1 cellular context compared by ENCODE assay signal in the genomic region with DNA sequence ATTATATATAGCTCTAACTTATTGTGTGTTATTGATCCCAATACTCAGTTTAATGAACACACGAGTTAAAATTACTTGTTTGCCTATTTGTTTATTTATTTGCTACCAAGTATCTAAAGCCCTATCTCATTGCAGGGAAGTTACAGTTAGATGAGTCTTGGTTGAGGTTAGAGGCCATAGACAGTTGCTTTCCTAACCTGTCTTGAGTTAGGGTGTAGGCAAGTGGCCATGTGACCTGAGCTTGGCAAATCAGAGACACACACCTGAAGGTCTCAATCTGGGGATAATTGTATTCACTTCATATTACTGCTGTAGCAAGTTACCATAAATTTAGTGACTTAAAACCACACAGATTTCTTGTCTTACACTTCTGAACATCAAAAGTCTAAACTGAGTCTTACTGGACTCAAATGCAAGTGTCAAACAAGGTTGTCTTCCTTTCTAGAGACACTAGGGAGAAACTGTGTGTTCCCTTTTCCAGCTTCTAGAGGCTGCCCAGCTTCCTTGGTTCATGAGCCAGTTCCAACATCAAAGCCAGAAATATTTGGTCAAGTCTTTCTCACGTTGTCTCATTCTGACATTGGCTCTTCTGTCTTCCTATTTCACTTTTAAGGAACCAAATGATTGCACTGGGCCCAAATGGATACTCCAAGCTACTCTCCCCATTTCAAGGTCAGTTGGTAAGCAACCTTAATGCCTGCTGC.
TF ChIP-seq lines count a peak whose summit lies in the region.

No MANE protein-coding gene starts in this region.

TF ChIP-seq in SK-N-SH treated with all-trans-retinoic acid at 6 μM for 48 hours, 23 proteins besides CTCF, POLR2A, EP300 and RAD21 (continued from another document):
- TF ChIP-seq ISL1 (CRISPR knock-in tag; IDR thresholded peaks at IDR 0.05) (no peak), BACH2 (CRISPR knock-in tag; IDR thresholded peaks at IDR 0.05; ENCODE audit: borderline replicate concordance) (no peak), PPARA (CRISPR knock-in tag; IDR thresholded peaks at IDR 0.05; ENCODE audit: borderline replicate concordance) (no peak), ZFP3 (CRISPR knock-in tag; IDR thresholded peaks at IDR 0.05) (no peak), SNAI2 (CRISPR knock-in tag; IDR thresholded peaks at IDR 0.05) (no peak), ZC3H10 (CRISPR knock-in tag; IDR thresholded peaks at IDR 0.05) (0 out of 2 replicates have a peak, but pooled peaks have one; percentile 26), ZNF565 (CRISPR knock-in tag; conservative IDR thresholded peaks at IDR 0.05; ENCODE audit: low read depth) (no peak), ZNF8 (CRISPR knock-in tag; IDR thresholded peaks at IDR 0.05) (no peak)
- TF ChIP-seq, protein P1, sequence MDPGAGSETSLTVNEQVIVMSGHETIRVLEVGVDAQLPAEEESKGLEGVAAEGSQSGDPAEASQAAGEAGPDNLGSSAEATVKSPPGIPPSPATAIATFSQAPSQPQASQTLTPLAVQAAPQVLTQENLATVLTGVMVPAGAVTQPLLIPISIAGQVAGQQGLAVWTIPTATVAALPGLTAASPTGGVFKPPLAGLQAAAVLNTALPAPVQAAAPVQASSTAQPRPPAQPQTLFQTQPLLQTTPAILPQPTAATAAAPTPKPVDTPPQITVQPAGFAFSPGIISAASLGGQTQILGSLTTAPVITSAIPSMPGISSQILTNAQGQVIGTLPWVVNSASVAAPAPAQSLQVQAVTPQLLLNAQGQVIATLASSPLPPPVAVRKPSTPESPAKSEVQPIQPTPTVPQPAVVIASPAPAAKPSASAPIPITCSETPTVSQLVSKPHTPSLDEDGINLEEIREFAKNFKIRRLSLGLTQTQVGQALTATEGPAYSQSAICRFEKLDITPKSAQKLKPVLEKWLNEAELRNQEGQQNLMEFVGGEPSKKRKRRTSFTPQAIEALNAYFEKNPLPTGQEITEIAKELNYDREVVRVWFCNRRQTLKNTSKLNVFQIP (CRISPR knock-in tag; IDR thresholded peaks at IDR 0.05; ENCODE audit: borderline replicate concordance, low read depth): no peak
